8 cellular contexts compared by ENCODE assay signal in the genomic region with DNA sequence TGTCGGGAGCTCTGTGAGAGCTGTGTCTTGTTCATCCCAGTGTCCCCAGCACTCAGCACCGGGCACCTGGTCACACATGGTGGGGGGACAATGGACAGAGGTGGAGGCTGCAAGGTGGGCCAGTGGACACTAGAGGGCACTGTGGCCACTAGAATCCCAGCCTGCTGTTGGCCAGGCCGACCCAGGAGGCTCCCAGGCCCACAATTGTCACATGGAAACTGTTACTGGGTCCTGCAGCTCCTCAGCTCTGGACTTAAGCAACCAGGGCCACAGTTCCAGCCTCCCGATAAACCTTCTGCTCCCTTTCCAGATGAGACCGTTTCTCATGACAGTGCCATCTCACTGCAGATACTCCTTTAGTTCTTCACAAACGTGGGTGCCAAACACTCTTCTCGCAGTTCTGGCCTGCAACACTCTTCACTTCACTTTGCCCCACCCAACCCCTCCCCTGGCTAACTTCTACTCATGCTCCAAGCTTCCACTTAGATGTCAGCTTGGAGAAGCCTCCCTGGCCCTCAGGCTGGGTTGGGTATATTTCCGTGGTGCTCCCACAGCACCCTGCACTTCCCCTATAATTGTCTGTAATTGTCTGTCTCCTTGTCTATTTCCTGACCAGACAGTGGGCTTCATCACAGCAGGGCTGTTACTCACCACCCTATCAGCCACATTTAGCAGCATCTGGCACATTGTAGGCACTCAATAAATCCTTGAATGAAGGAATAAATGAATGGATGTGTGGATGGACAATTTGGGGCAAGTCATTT. TPM values are rescaled to one million over a fixed set of nuclear protein-coding genes. Genes with fewer than 3 reads are reported as not detected.
DNase-seq lines count a peak whose midpoint lies in the region; TF ChIP-seq lines count a peak whose summit lies in the region.

No MANE protein-coding gene starts in this region.

- H3K4me1 Mint-ChIP-seq in MCF 10A (ENCODE audit: insufficient read depth, unreplicated experiment) = peaks cover 33% of the 10 kb centered on the region

- POLR2A ChIA-PET in MCF 10A (lab: Yijun Ruan, JAX) = interaction anchor here (0.8 to 1.0 kb wide), 2 partner anchors 21 to 155 kb away, joined by 3 to 4 read pairs; no protein-coding TSS in a partner anchor

- peak; percentile 95 for TF ChIP-seq CTCF in GM12873 (IDR thresholded peaks at IDR 0.05; ENCODE audit: insufficient read depth, low read depth, low read length, missing control alignments)
- TF ChIP-seq CTCF in LNCAP (IDR thresholded peaks at IDR 0.05) = peak; percentile 71
- TF ChIP-seq CTCF in MCF 10A (IDR thresholded peaks at IDR 0.05; ENCODE audit: unreplicated experiment) = peak; percentile 86

- peaks cover 69% of the 10 kb centered on the region for H3K27me3 Mint-ChIP-seq in MCF 10A (ENCODE audit: insufficient read depth, unreplicated experiment)

- intact Hi-C loops in MCF 10A (cut with micrococcal nuclease) = no loop called here

- CTCF ChIA-PET in MCF 10A (lab: Yijun Ruan, JAX) = interaction anchor here (0.6 to 5.7 kb wide), 49 partner anchors 11 to 904 kb away, joined by 3 to 74 read pairs (median 4); no protein-coding TSS in a partner anchor

- no peak overlapping the region for H3K4me3 Mint-ChIP-seq in MCF 10A (ENCODE audit: unreplicated experiment)

- H3K36me3 Mint-ChIP-seq in MCF 10A (ENCODE audit: insufficient read depth, unreplicated experiment) = no peaks in the 10 kb centered on the region

- no TSS peak for BruUV-seq in MCF 10A (replicated peaks; lab: Mats Ljungman, UMichigan)

- H3K27ac Mint-ChIP-seq in MCF 10A (ENCODE audit: low read depth, unreplicated experiment) = no peak overlapping the region

- no peaks in the 10 kb centered on the region for H3K9me3 Mint-ChIP-seq in MCF 10A (ENCODE audit: unreplicated experiment)

- DNase-seq in 8988T (peak; percentile 68), T-helper 9 cell (peak; percentile 43), MCF 10A (ENCODE audit: unreplicated experiment) (peak; percentile 62), islet precursor cell (peak; percentile 79), cortex of kidney (lab: John Stamatoyannopoulos, UW) (no peak)
- peak; percentile 42 for DNase-seq in stimulated activated CD4-positive, alpha-beta T cell treated with anti-CD3 and anti-CD28 coated beads, Interleukin-1b, Interleukin-23, amount 100 ng/mL, for 48 hours

RNA-seq across cellular contexts. Expression of gene IQSEC2, which starts 3.5 kb away (rescaled TPM):
- total RNA-seq in MCF 10A (2022) = 19.8 and 23.0 TPM in 2 replicates

RNA-seq across cellular contexts. Expression of gene KDM5C, which starts 59.9 kb away (rescaled TPM):
- 163 and 167 TPM in 2 replicates for total RNA-seq in MCF 10A (2022)
